ENCODE assay signal across 18 cellular contexts in genomic region chr3:10648181-10648580, GRCh38.
"Had no signal": no experiment of that assay in that cellular context is flagged by ENCODE, and none has a peak within 500 bp of the region (broad histone marks: within the 10 kb centered on the region; RNA-seq: fewer than 3 reads in every experiment).

No MANE protein-coding gene starts in this region.

- H3K4me1 Mint-ChIP-seq: central memory CD8-positive, alpha-beta T cell had no signal

- H3K27me3 ChIP-seq: adrenal gland had no signal

- H3K9me3 Mint-ChIP-seq: activated CD8-positive, alpha-beta T cell treated with anti-CD3 and anti-CD28 coated beads for 36 hours; activated T-cell treated with anti-CD3 and anti-CD28 coated beads, Interleukin-2, amount 50 U/mL, for 24 hours; central memory CD8-positive, alpha-beta T cell; T-helper 1 cell treated with Interleukin-12 subunit alpha and Interleukin-12 subunit beta and Interleukin-4 antibody, amounts not matched to agents 30 μg/mL and 1 μg/mL, for 36 hours had no signal

- H3K9me3 ChIP-seq: adrenal gland had no signal

- H3K4me3 Mint-ChIP-seq: activated CD8-positive, alpha-beta T cell treated with anti-CD3 and anti-CD28 coated beads for 36 hours; activated naive CD8-positive, alpha-beta T cell; activated T-cell treated with anti-CD3 and anti-CD28 coated beads, Interleukin-2, amount 50 U/mL, for 24 hours; central memory CD8-positive, alpha-beta T cell; T-helper 1 cell treated with Interleukin-12 subunit alpha and Interleukin-12 subunit beta and Interleukin-4 antibody, amounts not matched to agents 30 μg/mL and 1 μg/mL, for 36 hours had no signal

- ATAC-seq: activated CD4-positive, CD25-positive, alpha-beta regulatory T cell treated with anti-CD3 and anti-CD28 coated beads, Interleukin-2, amount 50 U/mL, for 24 hours; activated CD8-positive, alpha-beta T cell treated with anti-CD3 and anti-CD28 coated beads for 36 hours had no signal

- H3K4me3 ChIP-seq: adrenal gland had no signal

- H3K27ac ChIP-seq: adrenal gland had no signal

- H3K27ac Mint-ChIP-seq: activated CD8-positive, alpha-beta T cell treated with anti-CD3 and anti-CD28 coated beads for 36 hours; activated naive CD8-positive, alpha-beta T cell; activated T-cell treated with anti-CD3 and anti-CD28 coated beads, Interleukin-2, amount 50 U/mL, for 24 hours; T-helper 1 cell treated with Interleukin-12 subunit alpha and Interleukin-12 subunit beta and Interleukin-4 antibody, amounts not matched to agents 30 μg/mL and 1 μg/mL, for 36 hours had no signal

- H3K4me1 ChIP-seq: adrenal gland had no signal

- H3K36me3 ChIP-seq: adrenal gland had no signal

- H3K36me3 Mint-ChIP-seq: activated naive CD8-positive, alpha-beta T cell had no signal

- DNase-seq: activated CD4-positive, alpha-beta T cell treated with anti-CD3 and anti-CD28 coated beads for 4 hours; activated CD8-positive, alpha-beta T cell treated with anti-CD3 and anti-CD28 coated beads for 36 hours; activated effector memory CD4-positive, alpha-beta T cell treated with anti-CD3 and anti-CD28 coated beads, Interleukin-2, amount 50 U/mL, for 16 hours; activated naive CD4-positive, alpha-beta T cell treated with Interleukin-2 at 50 U/mL for 16 hours; activated T-cell treated with anti-CD3 and anti-CD28 coated beads, Interleukin-2, amount 50 U/mL, for 24 hours; adrenal gland; anterior cingulate cortex; MM.1S; NCI-H1105; NCI-H1436 treated with DMSO at 0.1 percent for 48 hours; NCI-H187; NCI-H2081; NCI-H524; SHP77 treated with DMSO at 0.1 percent for 48 hours had no signal
